In the genomic region with DNA sequence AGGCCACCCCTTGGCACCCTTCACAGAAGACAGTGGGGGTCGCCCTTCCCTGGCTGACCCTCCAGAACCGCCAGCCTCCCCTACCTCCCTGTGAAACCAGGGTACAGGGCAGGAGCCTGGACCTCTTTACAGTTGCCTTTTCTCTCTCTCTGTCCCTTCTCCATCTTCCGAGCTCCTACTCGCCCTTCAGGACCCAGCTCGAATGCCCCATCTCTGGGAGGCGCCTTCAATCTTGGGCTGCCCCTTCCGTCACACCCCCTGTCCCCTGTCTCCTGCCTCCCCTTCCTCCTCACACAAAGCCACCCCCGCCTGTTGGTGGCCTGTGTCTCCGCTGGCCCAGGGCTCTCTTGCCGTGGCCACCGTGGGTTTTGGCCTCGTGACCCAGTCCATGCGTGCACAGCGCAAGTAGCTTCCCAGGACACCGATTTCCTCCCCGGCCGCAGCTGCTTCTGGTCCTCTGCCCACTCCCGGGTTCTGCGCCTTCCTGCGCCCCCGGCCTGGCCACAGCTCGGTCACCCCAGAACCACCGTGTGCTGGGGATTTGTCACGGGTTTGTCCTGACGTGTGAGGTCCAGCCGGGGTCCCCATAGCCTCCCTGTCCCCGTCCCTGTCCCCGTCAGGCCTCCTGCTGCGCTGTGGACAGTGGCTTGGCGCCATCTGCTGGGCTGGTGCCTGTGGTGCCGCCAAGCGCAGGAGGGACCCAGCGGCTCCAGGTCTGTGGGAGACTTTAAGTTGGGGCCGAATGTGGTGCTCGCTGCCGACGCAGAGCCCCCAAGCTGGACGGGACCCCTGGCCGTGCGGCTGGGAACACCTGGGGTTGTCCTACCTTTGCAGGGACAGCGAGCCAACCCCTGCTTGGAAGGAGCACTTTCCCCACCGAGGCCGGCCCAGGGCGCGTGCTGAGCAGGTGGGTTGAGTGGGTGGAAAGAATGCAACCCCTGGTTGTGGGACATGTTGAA, we compare ENCODE assay signal across 8 cellular contexts. TPM values are rescaled to one million over a fixed set of nuclear protein-coding genes. Genes with fewer than 3 reads are reported as not detected.
DNase-seq lines count a peak whose midpoint lies in the region; ATAC-seq and TF ChIP-seq lines count a peak whose summit lies in the region.

No MANE protein-coding gene starts in this region.

- TF ChIP-seq CTCF in A673 (conservative IDR thresholded peaks at IDR 0.05; ENCODE audit: low read depth, low read length): peak; percentile 98
- peak; percentile 94 for TF ChIP-seq CTCF in GM13976 (IDR thresholded peaks at IDR 0.05; ENCODE audit: borderline replicate concordance, control extremely low read depth, extremely low read depth, insufficient read depth, missing control alignments)

- DNase-seq in A673 (ENCODE audit: low spot score): peak; percentile 75
- DNase-seq in GM13976 (ENCODE audit: low spot score): peak; percentile 89
- no peak for DNase-seq in NT2/D1 (ENCODE audit: low read depth, low spot score)
- DNase-seq in activated T-cell treated with anti-CD3 and anti-CD28 coated beads for 24 hours (ENCODE audit: low read depth): peak; percentile 72
- peak; percentile 74 to 86 for DNase-seq in erythroblast (lab: John Stamatoyannopoulos, UW)
- peak; percentile 65 for DNase-seq in naive B cell
- DNase-seq in stimulated activated effector memory CD8-positive, alpha-beta T cell treated with anti-CD3 and anti-CD28 coated beads, Interleukin-12 subunit alpha, Interleukin-12 subunit beta, amount 100 ng/mL, for 72 hours (ENCODE audit: low spot score in 2 of 2): peak; percentile 79 to 89
- DNase-seq in mesenteric fat pad (ENCODE audit: low spot score): no peak

- POLR2A ChIA-PET in A673 (lab: Charles Lee; ENCODE audit: low non-redundant PET): no interaction called here

- H3K36me3 Mint-ChIP-seq in naive B cell: no peaks in the 10 kb centered on the region
- no peaks in the 10 kb centered on the region for H3K36me3 Mint-ChIP-seq in stimulated activated effector memory CD8-positive, alpha-beta T cell treated with anti-CD3 and anti-CD28 coated beads, Interleukin-12 subunit alpha, Interleukin-12 subunit beta, amount 100 ng/mL, for 72 hours

- H3K9me3 Mint-ChIP-seq in naive B cell: peaks cover 0 to 5% (median 0%) of the 10 kb centered on the region in 7 donors
- H3K9me3 Mint-ChIP-seq in stimulated activated effector memory CD8-positive, alpha-beta T cell treated with anti-CD3 and anti-CD28 coated beads, Interleukin-12 subunit alpha, Interleukin-12 subunit beta, amount 100 ng/mL, for 72 hours: peaks cover 6% of the 10 kb centered on the region

- H3K4me3 ChIP-seq in A673 (ENCODE audit: low read depth, low read length, poor library complexity, severe bottlenecking) (no peak overlapping the region), NT2/D1 (ENCODE audit: insufficient read length, low read depth) (no peak overlapping the region)

- CTCF ChIA-PET in A673 (lab: Charles Lee): interaction anchor here (1.0 to 2.1 kb wide), 3 partner anchors 33 to 161 kb away, joined by 3 to 13 read pairs (median 5); partner anchors contain the start of gene UBAC1

- no peaks in the 10 kb centered on the region for H3K27me3 ChIP-seq in A673 (replicated peaks; ENCODE audit: insufficient read depth, low read depth, low read length, poor library complexity)
- no peaks in the 10 kb centered on the region for H3K27me3 ChIP-seq in NT2/D1 (ENCODE audit: insufficient read depth, insufficient read length)

- TF ChIP-seq POLR2A in erythroblast (IDR thresholded peaks at IDR 0.05; ENCODE audit: low read length): no peak

- no TSS peak for BruUV-seq in A673 (replicated peaks; lab: Mats Ljungman, UMichigan)

- peak overlapping the region in 2 of 8 donors; percentile 49 to 59 for H3K4me3 Mint-ChIP-seq in naive B cell
- no peak overlapping the region for H3K4me3 Mint-ChIP-seq in stimulated activated effector memory CD8-positive, alpha-beta T cell treated with anti-CD3 and anti-CD28 coated beads, Interleukin-12 subunit alpha, Interleukin-12 subunit beta, amount 100 ng/mL, for 72 hours

- H3K9me3 ChIP-seq in A673 (ENCODE audit: low read depth, low read length, poor library complexity, severe bottlenecking) (no peaks in the 10 kb centered on the region), NT2/D1 (ENCODE audit: insufficient read depth, low read length) (0 out of 2 replicates have a peak, but pooled peaks cover 5% of the 10 kb centered on the region)

- peaks cover 8 to 21% (median 18%) of the 10 kb centered on the region in 3 donors for H3K27me3 Mint-ChIP-seq in naive B cell

- peak in 1 of 2 donors; percentile 8 for ATAC-seq in naive B cell (ENCODE audit: low read depth in 2 of 2)
- peak; percentile 39 for ATAC-seq in stimulated activated effector memory CD8-positive, alpha-beta T cell treated with anti-CD3 and anti-CD28 coated beads, Interleukin-12 subunit alpha, Interleukin-12 subunit beta, amount 100 ng/mL, for 72 hours

- H3K9ac ChIP-seq in NT2/D1 (ENCODE audit: insufficient read length, low read depth): peak overlapping the region; percentile 58

- peaks cover 5 to 14% (median 7%) of the 10 kb centered on the region in 3 donors for H3K4me1 Mint-ChIP-seq in naive B cell
- peaks cover 8% of the 10 kb centered on the region for H3K4me1 Mint-ChIP-seq in stimulated activated effector memory CD8-positive, alpha-beta T cell treated with anti-CD3 and anti-CD28 coated beads, Interleukin-12 subunit alpha, Interleukin-12 subunit beta, amount 100 ng/mL, for 72 hours

- H3K27ac Mint-ChIP-seq in naive B cell: peak overlapping the region in 2 of 6 donors; percentile 47 to 53
- H3K27ac Mint-ChIP-seq in stimulated activated effector memory CD8-positive, alpha-beta T cell treated with anti-CD3 and anti-CD28 coated beads, Interleukin-12 subunit alpha, Interleukin-12 subunit beta, amount 100 ng/mL, for 72 hours: peak overlapping the region; percentile 37

- intact Hi-C loops in A673 (cut with micrococcal nuclease; ENCODE audit: unreplicated experiment): loop anchor here (1.0 to 10.0 kb wide), 3 partner anchors 155 to 328 kb away; no protein-coding TSS in a partner anchor

- H3K36me3 ChIP-seq in A673 (ENCODE audit: insufficient read depth, low read length, poor library complexity, severe bottlenecking) (no peaks in the 10 kb centered on the region), NT2/D1 (ENCODE audit: insufficient read depth, insufficient read length, low read length) (peaks cover 2% of the 10 kb centered on the region)

- no peak overlapping the region for H3K27ac ChIP-seq in A673 (ENCODE audit: low read depth, low read length, poor library complexity, severe bottlenecking)

- peaks cover 18% of the 10 kb centered on the region for H3K4me1 ChIP-seq in A673 (ENCODE audit: insufficient read depth, low read length, poor library complexity, severe bottlenecking)
- peaks cover 23% of the 10 kb centered on the region for H3K4me1 ChIP-seq in NT2/D1 (ENCODE audit: insufficient read depth, insufficient read length)

- in situ Hi-C loops in GM13976 (cut with MboI; ENCODE audit: low sequenced_read_pairs, unreplicated experiment): no loop called here

RNA-seq across cellular contexts. Expression of gene TMEM250, which starts 4.0 kb away (rescaled TPM):
- total RNA-seq in A673 (2021): 44.7 and 48.4 TPM in 2 replicates
- 10 to 100 TPM in 5 of 6 donors, 1 to 10 TPM in 1; 6.8 to 26.5 (median 18.0) TPM for polyA plus RNA-seq in naive B cell (ENCODE audit: low read depth in 6 of 6)
- total RNA-seq in mesenteric fat pad: 30.2 TPM

RNA-seq across cellular contexts. Expression of gene NACC2, which starts 27.6 kb away (rescaled TPM):
- 19.5 and 22.7 TPM in 2 replicates for total RNA-seq in A673 (2021)
- under 1 TPM in 4 of 6 donors, not detected in 2; 0.04 to 0.11 (median 0.06) TPM for polyA plus RNA-seq in naive B cell (ENCODE audit: low read depth in 6 of 6)
- total RNA-seq in mesenteric fat pad: 41.4 TPM

Comparison
In these comparisons a context has a peak if more than half of its experiments do, and no peak if none do; other contexts are left out.
1. DNase-seq: peak in A673 (single experiment), GM13976 (single experiment), activated T-cell treated with anti-CD3 and anti-CD28 coated beads for 24 hours (single experiment), erythroblast (2 of 2), naive B cell (single experiment) and stimulated activated effector memory CD8-positive, alpha-beta T cell treated with anti-CD3 and anti-CD28 coated beads, Interleukin-12 subunit alpha, Interleukin-12 subunit beta, amount 100 ng/mL, for 72 hours (2 of 2); none in NT2/D1 (single experiment) and mesenteric fat pad (single experiment).